7 cellular contexts compared by ENCODE assay signal in the genomic region with DNA sequence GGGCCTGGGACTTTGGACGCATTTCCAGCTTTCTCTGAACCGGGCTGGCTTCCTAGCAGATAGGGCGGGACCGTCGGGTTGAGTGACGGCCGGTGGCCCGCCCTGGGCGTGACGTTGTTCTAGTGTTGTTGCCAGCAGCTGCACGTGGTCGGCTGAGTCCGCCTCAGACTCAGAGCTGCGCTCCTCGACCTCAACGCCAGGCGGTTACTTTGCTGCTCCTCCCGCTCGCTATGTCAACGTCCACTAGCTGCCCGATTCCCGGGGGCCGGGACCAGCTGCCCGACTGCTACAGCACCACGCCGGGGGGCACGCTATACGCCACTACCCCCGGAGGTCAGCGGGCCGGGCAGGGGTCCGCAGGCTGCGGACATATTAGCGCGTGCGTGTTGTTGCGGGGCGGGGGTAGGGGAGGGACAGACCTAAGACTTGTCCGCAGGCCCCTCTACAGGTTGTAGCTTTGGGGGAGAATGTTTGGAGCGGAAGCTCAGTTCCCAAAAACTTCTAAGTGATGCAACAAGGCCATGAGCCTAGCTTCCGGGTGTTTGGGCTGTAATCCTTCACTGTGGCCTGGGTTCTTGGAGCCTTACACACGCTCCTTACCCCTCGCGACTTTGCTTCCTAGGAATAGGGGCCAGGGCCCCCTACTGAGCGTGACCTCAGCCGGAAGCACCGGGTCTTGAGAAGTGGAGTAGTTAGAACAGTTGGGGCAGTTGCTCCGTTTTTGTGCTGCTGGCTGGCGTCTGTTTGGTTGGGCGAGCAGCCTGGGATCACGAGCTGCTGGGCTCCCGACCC. TPM values are rescaled to one million over a fixed set of nuclear protein-coding genes. Genes with fewer than 3 reads are reported as not detected.
DNase-seq lines count a peak whose midpoint lies in the region; ATAC-seq and TF ChIP-seq lines count a peak whose summit lies in the region.

A gene (plus strand): TSS at position 155 of the 792 bp plus-strand sequence. CDS start 76 bp downstream, at position 231.

- peaks cover 0 to 33% (median 17%) of the 10 kb centered on the region in 4 donors for H3K4me1 ChIP-seq in right lobe of liver

- H3K4me3 Mint-ChIP-seq in activated CD8-positive, alpha-beta T cell treated with anti-CD3 and anti-CD28 coated beads for 36 hours, result peak within 1 kb of the TSS; percentile 89

- POLR2A ChIA-PET in activated CD8-positive, alpha-beta T cell treated with anti-CD3 and anti-CD28 coated beads for 36 hours (lab: Charles Lee), result interaction anchor here (0.8 to 3.5 kb wide), 17 partner anchors 8 to 146 kb away, joined by 3 to 38 read pairs (median 7); a partner anchor contains a TSS

- peaks cover 0 to 35% (median 10%) of the 10 kb centered on the region in 4 donors for H3K36me3 ChIP-seq in right lobe of liver

- H3K4me1 Mint-ChIP-seq in activated CD8-positive, alpha-beta T cell treated with anti-CD3 and anti-CD28 coated beads for 36 hours (ENCODE audit: low read depth), result peaks cover 41% of the 10 kb centered on the region

- intact Hi-C loops in activated CD8-positive, alpha-beta T cell treated with anti-CD3 and anti-CD28 coated beads for 36 hours (cut with micrococcal nuclease), result loop anchor here (5.0 kb wide), 1 partner anchor 90 kb away; a partner anchor contains a TSS
- intact Hi-C loops in right lobe of liver (cut with DNase I), result no loop called here

- peak; percentile 56 for TF ChIP-seq POLR2A in GM18526 (IDR thresholded peaks at IDR 0.05; ENCODE audit: extremely low read depth, insufficient read length)
- TF ChIP-seq POLR2A in right lobe of liver (IDR thresholded peaks at IDR 0.05), result peak; percentile 87

- H3K36me3 Mint-ChIP-seq in activated CD8-positive, alpha-beta T cell treated with anti-CD3 and anti-CD28 coated beads for 36 hours (ENCODE audit: low read depth), result peaks cover 48% of the 10 kb centered on the region

- peak within 1 kb of the TSS; percentile 91 to 99 (median 94) for H3K27ac ChIP-seq in right lobe of liver

- ATAC-seq in HG03064 (IDR thresholded peaks at IDR 0.05; ENCODE audit: low read depth, unreplicated experiment) (peak; percentile 97), right lobe of liver (peak; percentile 87 to 94 (median 90))
- peak; percentile 97 for ATAC-seq in activated CD8-positive, alpha-beta T cell treated with anti-CD3 and anti-CD28 coated beads for 36 hours

- peak within 1 kb of the TSS; percentile 39 to 60 (median 50) for H3K4me3 ChIP-seq in right lobe of liver

- no peaks in the 10 kb centered on the region for H3K9me3 Mint-ChIP-seq in activated CD8-positive, alpha-beta T cell treated with anti-CD3 and anti-CD28 coated beads for 36 hours

- CTCF ChIA-PET in activated CD8-positive, alpha-beta T cell treated with anti-CD3 and anti-CD28 coated beads for 36 hours (lab: Charles Lee), result interaction anchor here (0.6 to 4.0 kb wide), 17 partner anchors 9 to 175 kb away, joined by 3 to 16 read pairs (median 4); a partner anchor contains a TSS

- peak; percentile 84 for TF ChIP-seq CTCF in activated CD8-positive, alpha-beta T cell treated with anti-CD3 and anti-CD28 coated beads for 36 hours (IDR thresholded peaks at IDR 0.05)
- peak; percentile 37 to 76 (median 45) for TF ChIP-seq CTCF in right lobe of liver (IDR thresholded peaks at IDR 0.05)

- 0% methylated on average over 16 of the region's 52 CpGs for WGBS in right lobe of liver (ENCODE audit: insufficient coverage, low coverage, low lambda C conversion rate, missing lambda C conversion rate)

- no peaks in the 10 kb centered on the region for H3K27me3 ChIP-seq in right lobe of liver

- H3K27ac Mint-ChIP-seq in activated CD8-positive, alpha-beta T cell treated with anti-CD3 and anti-CD28 coated beads for 36 hours, result peak within 1 kb of the TSS; percentile 98

- DNase-seq in NCI-H345 treated with DMSO at 0.1 percent for 48 hours (lab: John Stamatoyannopoulos, UW; ENCODE audit: unreplicated experiment), result peak; percentile 20
- peak; percentile 94 for DNase-seq in activated CD8-positive, alpha-beta T cell treated with anti-CD3 and anti-CD28 coated beads for 36 hours
- DNase-seq in ecto neural progenitor cell (ENCODE audit: low spot score), result peak; percentile 97
- DNase-seq in right lobe of liver, result peak; percentile 98 to 99 (median 98)
- DNase-seq in stimulated activated CD4-positive, alpha-beta T cell treated with anti-CD3 and anti-CD28 coated beads, Interleukin-4, amount 100 ng/mL, for 24 hours, result peak; percentile 88

- no peaks in the 10 kb centered on the region for H3K9me3 ChIP-seq in right lobe of liver

- no peaks in the 10 kb centered on the region for H3K27me3 Mint-ChIP-seq in activated CD8-positive, alpha-beta T cell treated with anti-CD3 and anti-CD28 coated beads for 36 hours

RNA-seq across cellular contexts. Expression of the gene that starts here (rescaled TPM):
- total RNA-seq in activated CD8-positive, alpha-beta T cell treated with anti-CD3 and anti-CD28 coated beads for 36 hours, result 10 to 100 TPM; 19.6 to 20.3 TPM
- total RNA-seq in right lobe of liver, result 10 to 100 TPM; 10.7 to 19.5 (median 13.6) TPM

Comparison
In these comparisons a context has a peak if more than half of its experiments do, and no peak if none do; other contexts are left out.
1. Peak in every context shown above with its lines: DNase-seq, ATAC-seq, H3K4me3 ChIP-seq and H3K27ac ChIP-seq.
2. DNase-seq: peak in every context shown above with its lines; median percentile 98 in right lobe of liver; 97 in ecto neural progenitor cell; 94 in activated CD8-positive, alpha-beta T cell treated with anti-CD3 and anti-CD28 coated beads for 36 hours; 88 in stimulated activated CD4-positive, alpha-beta T cell treated with anti-CD3 and anti-CD28 coated beads, Interleukin-4, amount 100 ng/mL, for 24 hours; 20 in NCI-H345 treated with DMSO at 0.1 percent for 48 hours.